ENCODE assay signal across 9 cellular contexts in the genomic region with DNA sequence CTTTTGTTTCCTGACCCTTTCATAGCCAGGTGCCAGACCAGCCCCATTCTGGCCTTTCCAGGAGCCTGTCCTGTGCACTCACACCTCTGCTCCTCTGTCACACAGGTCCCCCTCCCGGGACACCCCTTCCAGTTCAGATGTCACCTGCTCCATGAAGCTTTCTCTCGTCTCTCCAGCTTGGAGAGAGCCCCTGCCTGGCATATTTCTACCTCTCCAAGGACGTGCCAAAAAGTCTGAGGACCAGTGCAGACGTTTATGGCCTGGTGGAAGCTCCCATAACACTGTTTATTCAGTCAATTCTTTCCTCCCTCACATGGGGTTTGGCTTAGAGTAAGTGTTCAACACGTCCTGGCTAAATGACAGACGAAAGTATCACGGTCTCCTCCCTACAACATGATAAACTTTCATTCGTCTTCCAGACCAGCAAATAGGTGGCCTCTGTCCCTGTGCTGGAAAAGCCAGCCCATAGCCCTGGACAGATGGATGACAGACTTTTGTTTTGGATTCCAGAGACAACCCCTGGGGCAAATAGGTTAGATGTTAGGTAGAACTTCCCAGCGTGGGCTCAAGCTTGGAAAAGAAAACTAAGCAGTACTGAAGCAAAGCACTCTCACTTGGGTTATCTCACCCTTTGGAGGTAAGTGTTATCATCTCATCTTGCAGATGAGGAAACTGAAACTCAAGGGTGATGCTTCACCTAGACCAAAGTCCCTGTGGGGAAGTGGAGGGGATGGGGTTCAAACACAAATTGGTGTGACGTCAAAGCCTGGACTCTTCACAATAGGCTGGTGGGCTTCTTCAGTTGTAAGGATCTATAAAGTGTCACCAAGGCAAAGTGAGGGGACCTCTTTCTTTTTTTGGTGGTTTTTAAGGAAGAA. TPM values are rescaled to one million over a fixed set of nuclear protein-coding genes. Genes with fewer than 3 reads are reported as not detected.
DNase-seq lines count a peak whose midpoint lies in the region; ATAC-seq and TF ChIP-seq lines count a peak whose summit lies in the region.
"Had no signal": no experiment of that assay in that cellular context is flagged by ENCODE, and none has a peak within 500 bp of the region (broad histone marks: within the 10 kb centered on the region; RNA-seq: fewer than 3 reads in every experiment).

No MANE protein-coding gene starts in this region.

- no peak for TF ChIP-seq POLR2A in stomach (IDR thresholded peaks at IDR 0.05)

- POLR2A ChIA-PET in activated B cell treated with CpG ODN at 0.5 μM for 24 hours (lab: Charles Lee) = interaction anchor here (0.6 to 4.3 kb wide), 6 partner anchors 8 to 88 kb away, joined by 3 to 157 read pairs (median 22); a partner anchor contains a TSS

- no peaks in the 10 kb centered on the region for H3K27me3 ChIP-seq in stomach

- TF ChIP-seq CTCF in activated B cell treated with CpG ODN at 0.5 μM for 24 hours (IDR thresholded peaks at IDR 0.05) = no peak
- TF ChIP-seq CTCF in glutamatergic neuron (IDR thresholded peaks at IDR 0.05; ENCODE audit: partially characterized antibody, unreplicated experiment) = no peak
- TF ChIP-seq CTCF in stomach (IDR thresholded peaks at IDR 0.05) = no peak

- WGBS in stomach, 5 donors = 20 to 30% (median 25%) methylated on average over 10 of the region's 10 CpGs

- H3K27ac ChIP-seq in stomach = peak overlapping the region; percentile 67 to 94 (median 89)

- H3K4me3 Mint-ChIP-seq in activated B cell treated with CpG ODN at 0.5 μM for 24 hours = peak overlapping the region; percentile 92
- H3K4me3 Mint-ChIP-seq in glutamatergic neuron (ENCODE audit: unreplicated experiment) = peak overlapping the region; percentile 82

- ATAC-seq in activated B cell treated with CpG ODN at 0.5 μM for 24 hours (ENCODE audit: low read depth) = peak; percentile 32
- no peak for ATAC-seq in HG03565 (IDR thresholded peaks at IDR 0.05; ENCODE audit: unreplicated experiment)

- no peaks in the 10 kb centered on the region for H3K36me3 ChIP-seq in stomach

- H3K4me1 Mint-ChIP-seq in activated B cell treated with CpG ODN at 0.5 μM for 24 hours (peaks cover 57% of the 10 kb centered on the region), glutamatergic neuron (ENCODE audit: low read depth, unreplicated experiment) (peaks cover 20% of the 10 kb centered on the region)

- peaks cover 50% of the 10 kb centered on the region for H3K36me3 Mint-ChIP-seq in activated B cell treated with CpG ODN at 0.5 μM for 24 hours (ENCODE audit: low read depth)
- no peaks in the 10 kb centered on the region for H3K36me3 Mint-ChIP-seq in glutamatergic neuron (ENCODE audit: unreplicated experiment)

- CTCF ChIA-PET in activated B cell treated with CpG ODN at 0.5 μM for 24 hours (lab: Charles Lee) = interaction anchor here (0.9 to 3.2 kb wide), 4 partner anchors 9 to 88 kb away, joined by 3 to 14 read pairs (median 5); no protein-coding TSS in a partner anchor

- H3K27ac Mint-ChIP-seq in activated B cell treated with CpG ODN at 0.5 μM for 24 hours (peak overlapping the region; percentile 85), glutamatergic neuron (ENCODE audit: unreplicated experiment) (no peak overlapping the region)

- H3K27me3 Mint-ChIP-seq in activated B cell treated with CpG ODN at 0.5 μM for 24 hours (no peaks in the 10 kb centered on the region), glutamatergic neuron (ENCODE audit: unreplicated experiment) (no peaks in the 10 kb centered on the region)

- intact Hi-C loops in activated B cell treated with CpG ODN at 0.5 μM for 24 hours (cut with micrococcal nuclease) = loop anchor here (1.0 kb wide), 1 partner anchor 9 kb away; no protein-coding TSS in a partner anchor
- intact Hi-C loops in stomach (cut with DNase I; ENCODE audit: low total_unique reads) = no loop called here

- no peaks in the 10 kb centered on the region for H3K9me3 ChIP-seq in stomach

- H3K9me3 Mint-ChIP-seq in activated B cell treated with CpG ODN at 0.5 μM for 24 hours = no peaks in the 10 kb centered on the region
- H3K9me3 Mint-ChIP-seq in glutamatergic neuron (ENCODE audit: unreplicated experiment) = peaks cover 2% of the 10 kb centered on the region

- DNase-seq in DMS53 (lab: John Stamatoyannopoulos, UW) = peak; percentile 38
- DNase-seq in DMS53 treated with DMSO at 0.1 percent for 48 hours (lab: John Stamatoyannopoulos, UW; ENCODE audit: unreplicated experiment) = no peak
- no peak for DNase-seq in activated B cell treated with CpG ODN at 0.5 μM for 24 hours
- no peak for DNase-seq in glutamatergic neuron
- DNase-seq in stomach = no peak
- no peak for DNase-seq in ecto neural progenitor cell (ENCODE audit: low spot score)
- DNase-seq in iPS-NIHi7 (ENCODE audit: extremely low spot score) = no peak
- DNase-seq: SW 1271 had no signal

- H3K4me1 ChIP-seq in stomach = peaks cover 67 to 90% (median 81%) of the 10 kb centered on the region in 4 donors

- H3K4me3 ChIP-seq in stomach = peak overlapping the region; percentile 78 to 92 (median 84)

- TF ChIP-seq EP300 in stomach (IDR thresholded peaks at IDR 0.05) = no peak

RNA-seq across cellular contexts. Expression of a gene that starts 52.9 kb away (rescaled TPM):
- total RNA-seq in activated B cell treated with CpG ODN at 0.5 μM for 24 hours (208 and 209 TPM in 2 replicates), glutamatergic neuron (ENCODE audit: unreplicated experiment) (36.1 TPM), stomach (100 to 1,000 TPM in 2 of 5 donors, 10 to 100 TPM in 3; 40.2 to 574 (median 71.4) TPM)
- 10 to 100 TPM; 17.6 to 30.9 (median 25.4) TPM for polyA plus RNA-seq in stomach
